ENCODE assay signal across 23 cellular contexts in genomic region chr5:42074353-42074752, GRCh38.
"Had no signal": no experiment of that assay in that cellular context is flagged by ENCODE, and none has a peak within 500 bp of the region (broad histone marks: within the 10 kb centered on the region; RNA-seq: fewer than 3 reads in every experiment).

No MANE protein-coding gene starts in this region.

- H3K4me3 Mint-ChIP-seq: IgD-negative memory B cell had no signal

- ATAC-seq: K562, Right ventricle myocardium inferior, SK-N-SH treated with all-trans-retinoic acid at 6 μM for 48 hours had no signal

- H3K9me3 Mint-ChIP-seq: IgD-negative memory B cell had no signal

- H3K27ac Mint-ChIP-seq: IgD-negative memory B cell had no signal

- DNase-seq: Kasumi-1, MV-4-11, NCI-H1048, NCI-H1105, NCI-H1417, NCI-H1436 treated with DMSO at 0.1 percent for 48 hours, NCI-H1694, NCI-H187 treated with DMSO at 0.1 percent for 48 hours, NCI-H2029 treated with DMSO at 0.1 percent for 48 hours, NCI-H2171 treated with DMSO at 0.1 percent for 48 hours, NCI-H345, NCI-H446 treated with DMSO at 0.1 percent for 48 hours, NCI-H510A treated with DMSO at 0.1 percent for 48 hours, NCI-H526, NCI-H774, PC-9, Peyer's patch, SHP77 treated with DMSO at 0.1 percent for 48 hours, SJCRH30 had no signal

- H3K36me3 Mint-ChIP-seq: IgD-negative memory B cell had no signal

- H3K4me1 Mint-ChIP-seq: IgD-negative memory B cell had no signal
